In genomic region chr12:18797604-18798003, GRCh38 we compare ENCODE assay signal across 24 cellular contexts. TPM values are rescaled to one million over a fixed set of nuclear protein-coding genes. Genes with fewer than 3 reads are reported as not detected.
DNase-seq lines count a peak whose midpoint lies in the region; ATAC-seq and TF ChIP-seq lines count a peak whose summit lies in the region.
"Had no signal": no experiment of that assay in that cellular context is flagged by ENCODE, and none has a peak within 500 bp of the region (broad histone marks: within the 10 kb centered on the region; RNA-seq: fewer than 3 reads in every experiment).

No MANE protein-coding gene starts in this region.

- intact Hi-C loops in vagina (cut with DNase I), result no loop called here

- no peaks in the 10 kb centered on the region for H3K79me1 ChIP-seq in mesenchymal stem cell (replicated peaks; ENCODE audit: low read length, poor library complexity, severe bottlenecking)

- H3K4me1 ChIP-seq in mesenchymal stem cell (ENCODE audit: control insufficient read depth, insufficient read depth, low read depth, low read length) (peaks cover 5% of the 10 kb centered on the region), vagina (no peaks in the 10 kb centered on the region)
- H3K4me1 ChIP-seq: BLaER1 treated with 17β-estradiol and CSF1 and Interleukin-3, amounts not matched to agents 10 nM and 100 nM; SJCRH30 had no signal

- H2BK5ac ChIP-seq in mesenchymal stem cell (ENCODE audit: low read depth, low read length, poor library complexity, severe bottlenecking), result no peak overlapping the region

- H3K27ac ChIP-seq in brain microvascular endothelial cell (no peak overlapping the region), mesenchymal stem cell (ENCODE audit: low read length, poor library complexity, severe bottlenecking) (peak overlapping the region; percentile 3), vagina (peak overlapping the region; percentile 15)
- H3K27ac ChIP-seq: BLaER1 treated with 17β-estradiol and CSF1 and Interleukin-3, amounts not matched to agents 10 nM and 100 nM; SJCRH30 had no signal

- no peak overlapping the region for H3K18ac ChIP-seq in mesenchymal stem cell (ENCODE audit: low read depth in 1 of 2, low read length in 2 of 2)

- H2AFZ ChIP-seq in mesenchymal stem cell (ENCODE audit: low read depth, low read length), result no peak overlapping the region

- H3K4me2 ChIP-seq in mesenchymal stem cell (ENCODE audit: low read length, poor library complexity, severe bottlenecking), result no peak overlapping the region
- H3K4me2 ChIP-seq: BLaER1 treated with 17β-estradiol and CSF1 and Interleukin-3, amounts not matched to agents 10 nM and 100 nM had no signal

- no peak overlapping the region for H2BK15ac ChIP-seq in mesenchymal stem cell (ENCODE audit: low read depth, poor library complexity, severe bottlenecking)

- no peaks in the 10 kb centered on the region for H3K36me3 ChIP-seq in brain microvascular endothelial cell (replicated peaks)
- H3K36me3 ChIP-seq in mesenchymal stem cell (ENCODE audit: control insufficient read depth in 1 of 2, insufficient read depth in 2 of 2, low read depth in 1 of 2, low read length in 2 of 2), result no peaks in the 10 kb centered on the region
- no peaks in the 10 kb centered on the region for H3K36me3 ChIP-seq in vagina
- H3K36me3 ChIP-seq: BLaER1 treated with 17β-estradiol and CSF1 and Interleukin-3, amounts not matched to agents 10 nM and 100 nM; SJCRH30 had no signal

- no peak overlapping the region for H2BK120ac ChIP-seq in mesenchymal stem cell (ENCODE audit: low read depth, low read length)

- DNase-seq in brain microvascular endothelial cell, result peak; percentile 4
- no peak for DNase-seq in mesenchymal stem cell
- no peak for DNase-seq in vagina (ENCODE audit: extremely low spot score in 2 of 2)
- no peak for DNase-seq in NCI-H526 treated with DMSO at 0.1 percent for 48 hours (lab: John Stamatoyannopoulos, UW)
- DNase-seq: ACHN; Caco-2; CD4-positive, alpha-beta memory T cell; DND-41; GOT3; KG1; NCI-H1105 treated with DMSO at 0.1 percent for 48 hours; NCI-H2029 treated with DMSO at 0.1 percent for 48 hours; NCI-H226; NCI-H510A treated with DMSO at 0.1 percent for 48 hours; NCI-H774; NK-92 treated with Interleukin-12 subunit alpha and Interleukin-12 subunit beta, amount 100 ng/mL, for 24 hours; SJCRH30 had no signal

- no peak overlapping the region for H4K8ac ChIP-seq in mesenchymal stem cell (ENCODE audit: low read length)

- ATAC-seq in HG03159 (IDR thresholded peaks at IDR 0.05; ENCODE audit: unreplicated experiment) (no peak), HG03039 (IDR thresholded peaks at IDR 0.05; ENCODE audit: unreplicated experiment) (no peak)
- ATAC-seq: HCT116, Panc1 had no signal

- no peak for TF ChIP-seq RAD21 in Ishikawa (IDR thresholded peaks at IDR 0.05; ENCODE audit: low read depth)

- no peak overlapping the region for H3K23ac ChIP-seq in mesenchymal stem cell (ENCODE audit: low read length in 2 of 2)

- H2AK5ac ChIP-seq in mesenchymal stem cell (ENCODE audit: low read length, severe bottlenecking), result no peak overlapping the region

- H3K4me3 ChIP-seq in brain microvascular endothelial cell (ENCODE audit: low read depth, low read length), result no peak overlapping the region
- H3K4me3 ChIP-seq in mesenchymal stem cell (ENCODE audit: insufficient read depth in 1 of 2, low read depth in 1 of 2, low read length in 2 of 2), result no peak overlapping the region
- H3K4me3 ChIP-seq in vagina, result no peak overlapping the region
- H3K4me3 ChIP-seq: BLaER1 treated with 17β-estradiol and CSF1 and Interleukin-3, amounts not matched to agents 10 nM and 100 nM; SJCRH30 had no signal

- no peak for TF ChIP-seq EP300 in Ishikawa (IDR thresholded peaks at IDR 0.05; ENCODE audit: borderline replicate concordance)

- H3K9me3 ChIP-seq in mesenchymal stem cell (ENCODE audit: control insufficient read depth, low read length) (no peaks in the 10 kb centered on the region), vagina (no peaks in the 10 kb centered on the region)
- H3K9me3 ChIP-seq: BLaER1 treated with 17β-estradiol and CSF1 and Interleukin-3, amounts not matched to agents 10 nM and 100 nM; Caco-2; SJCRH30 had no signal

- TF ChIP-seq CTCF in brain microvascular endothelial cell (IDR thresholded peaks at IDR 0.05; ENCODE audit: low read depth, low read length, missing control alignments), result no peak
- no peak for TF ChIP-seq CTCF in vagina (IDR thresholded peaks at IDR 0.05)

- no peak overlapping the region for H3K9ac ChIP-seq in mesenchymal stem cell (ENCODE audit: low read length)
- H3K9ac ChIP-seq: BLaER1 treated with 17β-estradiol and CSF1 and Interleukin-3, amounts not matched to agents 10 nM and 100 nM had no signal

- no peak overlapping the region for H3K14ac ChIP-seq in mesenchymal stem cell (ENCODE audit: low read length in 2 of 2)

- no peak overlapping the region for H4K91ac ChIP-seq in mesenchymal stem cell (ENCODE audit: low read length)

- no peak overlapping the region for H2BK12ac ChIP-seq in mesenchymal stem cell (ENCODE audit: low read length in 2 of 2)

- WGBS in mesenchymal stem cell, result 81% methylated on average over 2 of the region's 2 CpGs

- in situ Hi-C loops in brain microvascular endothelial cell (cut with HindIII; ENCODE audit: low pct_ligation_motif_present, low sequenced_read_pairs), result no loop called here

- H3K27me3 ChIP-seq in brain microvascular endothelial cell (replicated peaks) (no peaks in the 10 kb centered on the region), mesenchymal stem cell (ENCODE audit: control insufficient read depth in 1 of 2, insufficient read depth in 1 of 2, low read length in 2 of 2) (no peaks in the 10 kb centered on the region), vagina (no peaks in the 10 kb centered on the region)
- H3K27me3 ChIP-seq: BLaER1 treated with 17β-estradiol and CSF1 and Interleukin-3, amounts not matched to agents 10 nM and 100 nM; SJCRH30 had no signal

- H3K4ac ChIP-seq in mesenchymal stem cell (ENCODE audit: low read depth in 1 of 2, low read length in 2 of 2), result no peak overlapping the region

- no peak for TF ChIP-seq POLR2A in vagina (IDR thresholded peaks at IDR 0.05)

TF ChIP-seq in Ishikawa, 13 proteins besides CTCF, POLR2A, EP300 and RAD21:
- TF ChIP-seq USF1 (IDR thresholded peaks at IDR 0.05) (0 out of 2 replicates have a peak, but pooled peaks have one; percentile 27), TCF12 (IDR thresholded peaks at IDR 0.05; ENCODE audit: low read depth) (no peak)

RNA-seq across cellular contexts. Expression of gene CAPZA3, which starts 59.7 kb away (rescaled TPM):
- not detected for polyA plus RNA-seq in mesenchymal stem cell (2013, experiment 1 of 2)
- not detected for polyA plus RNA-seq in mesenchymal stem cell (2013, experiment 2 of 2)
- not detected for total RNA-seq in vagina
- total RNA-seq: Caco-2; CD4-positive, alpha-beta memory T cell; G401; SJCRH30 had no signal
- polyA plus RNA-seq: CD4-positive, alpha-beta memory T cell had no signal

RNA-seq across cellular contexts. Expression of gene PLCZ1, which starts 59.8 kb away (rescaled TPM):
- not detected for polyA plus RNA-seq in mesenchymal stem cell (2013, experiment 1 of 2)
- not detected for polyA plus RNA-seq in mesenchymal stem cell (2013, experiment 2 of 2)
- not detected for total RNA-seq in vagina
- total RNA-seq: Caco-2; CD4-positive, alpha-beta memory T cell; G401; SJCRH30 had no signal
- polyA plus RNA-seq: CD4-positive, alpha-beta memory T cell had no signal
